ENCODE assay signal across 9 cellular contexts in genomic region chr17:38881600-38882191, GRCh38. TPM values are rescaled to one million over a fixed set of nuclear protein-coding genes. Genes with fewer than 3 reads are reported as not detected.
DNase-seq lines count a peak whose midpoint lies in the region; ATAC-seq, FAIRE-seq and TF ChIP-seq lines count a peak whose summit lies in the region.
"Had no signal": no experiment of that assay in that cellular context is flagged by ENCODE, and none has a peak within 500 bp of the region (broad histone marks: within the 10 kb centered on the region; RNA-seq: fewer than 3 reads in every experiment).

No MANE protein-coding gene starts in this region.

- H3K27ac Mint-ChIP-seq in T-cell (peak overlapping the region; percentile 93 to 96), endothelial cell (ENCODE audit: unreplicated experiment) (peak overlapping the region; percentile 89)
- H3K27ac Mint-ChIP-seq in natural killer cell treated with Interleukin-12 subunit alpha and Interleukin-12 subunit beta and Interleukin-15 and Interleukin-18, amount 100 ng/mL, for 72 hours, result peak overlapping the region; percentile 91 to 95

- no peak overlapping the region for H3K4me3 ChIP-seq in MM.1S (ENCODE audit: low read length)

- no peaks in the 10 kb centered on the region for H3F3A ChIP-seq in MM.1S (ENCODE audit: insufficient read depth, low read length)

- FAIRE-seq in GM19239 (lab: Jason Lieb, UNC), result no peak

- POLR2A ChIA-PET in HEK293T (lab: Yijun Ruan, JAX), result interaction anchor here (0.8 to 4.0 kb wide), 6 partner anchors 10 to 318 kb away, joined by 3 to 42 read pairs (median 4); partner anchors contain the start of genes CWC25, LASP1, RPL19 and RPL23
- POLR2A ChIA-PET in T-cell (lab: Charles Lee), result no interaction called here

- TF ChIP-seq CTCF in endothelial cell (IDR thresholded peaks at IDR 0.05; ENCODE audit: unreplicated experiment), result no peak
- no peak for TF ChIP-seq CTCF in MM.1S (IDR thresholded peaks at IDR 0.05; ENCODE audit: low read length)

- no peak overlapping the region for H3K27ac ChIP-seq in MM.1S (ENCODE audit: low read length)
- H3K27ac ChIP-seq: parathyroid adenoma had no signal

- ATAC-seq in T-cell (replicated peaks in 1 of 4) (peak in 1 of 4 experiments; percentile 25), HG02642 (IDR thresholded peaks at IDR 0.05; ENCODE audit: poor library complexity, unreplicated experiment) (no peak), HG02885 (IDR thresholded peaks at IDR 0.05; ENCODE audit: poor library complexity, unreplicated experiment) (no peak)
- ATAC-seq in natural killer cell treated with Interleukin-12 subunit alpha and Interleukin-12 subunit beta and Interleukin-15 and Interleukin-18, amount 100 ng/mL, for 72 hours, result peak in 1 of 2 donors; percentile 51

- peaks cover 97% of the 10 kb centered on the region for H3K79me2 ChIP-seq in MM.1S (ENCODE audit: low read length)

- H4K20me1 ChIP-seq in MM.1S (ENCODE audit: insufficient read depth, low read length), result no peaks in the 10 kb centered on the region

- H3K4me3 Mint-ChIP-seq in T-cell, result peak overlapping the region; percentile 50 to 99 (median 53)
- H3K4me3 Mint-ChIP-seq in endothelial cell (ENCODE audit: unreplicated experiment), result peak overlapping the region; percentile 38
- peak overlapping the region; percentile 68 for H3K4me3 Mint-ChIP-seq in natural killer cell treated with Interleukin-12 subunit alpha and Interleukin-12 subunit beta and Interleukin-15 and Interleukin-18, amount 100 ng/mL, for 72 hours

- CTCF ChIA-PET in HEK293T (lab: Yijun Ruan, JAX), result no interaction called here
- CTCF ChIA-PET in T-cell (lab: Charles Lee), result interaction anchor here in 1 of 2 donors (1.1 kb wide), 1 partner anchor 28 kb away, joined by 3 read pairs; the partner anchor contains the start of gene RPL23

- H3K4me1 Mint-ChIP-seq in T-cell (peaks cover 91 to 92% (median 92%) of the 10 kb centered on the region in 3 donors), endothelial cell (ENCODE audit: unreplicated experiment) (peaks cover 70% of the 10 kb centered on the region)
- H3K4me1 Mint-ChIP-seq in natural killer cell treated with Interleukin-12 subunit alpha and Interleukin-12 subunit beta and Interleukin-15 and Interleukin-18, amount 100 ng/mL, for 72 hours (ENCODE audit: low read depth in 2 of 2), result peaks cover 74 to 76% of the 10 kb centered on the region in 2 donors

- no peaks in the 10 kb centered on the region for H3K9me3 Mint-ChIP-seq in T-cell
- no peaks in the 10 kb centered on the region for H3K9me3 Mint-ChIP-seq in endothelial cell (ENCODE audit: unreplicated experiment)
- H3K9me3 Mint-ChIP-seq in natural killer cell treated with Interleukin-12 subunit alpha and Interleukin-12 subunit beta and Interleukin-15 and Interleukin-18, amount 100 ng/mL, for 72 hours, result no peaks in the 10 kb centered on the region

- H3K4me2 ChIP-seq in MM.1S (ENCODE audit: low read depth, low read length), result no peak overlapping the region

- H3K9me3 ChIP-seq in MM.1S (replicated peaks; ENCODE audit: insufficient read depth, low read length), result no peaks in the 10 kb centered on the region

- peaks cover 19% of the 10 kb centered on the region for H3K4me1 ChIP-seq in MM.1S (ENCODE audit: low read length)

- H2AFZ ChIP-seq in MM.1S (ENCODE audit: low read length), result no peak overlapping the region
- H2AFZ ChIP-seq: parathyroid adenoma had no signal

- no peaks in the 10 kb centered on the region for H3K36me3 ChIP-seq in MM.1S (replicated peaks; ENCODE audit: insufficient read depth, low read length)

- H3K27me3 ChIP-seq in MM.1S (replicated peaks; ENCODE audit: insufficient read depth, low read length), result no peaks in the 10 kb centered on the region

- DNase-seq in HEK293T (ENCODE audit: extremely low spot score) (peak; percentile 54), T-cell (peak in 2 of 34 experiments; percentile 35 to 36), endothelial cell (ENCODE audit: low spot score) (no peak), MM.1S (no peak), GM19239 (ENCODE audit: insufficient read length, low spot score) (no peak)
- no peak for DNase-seq in natural killer cell treated with Interleukin-12 subunit alpha and Interleukin-12 subunit beta and Interleukin-15 and Interleukin-18, amount 100 ng/mL, for 72 hours (ENCODE audit: low spot score)

- H3K27me3 Mint-ChIP-seq in T-cell (no peaks in the 10 kb centered on the region), endothelial cell (ENCODE audit: unreplicated experiment) (peaks cover 3% of the 10 kb centered on the region)
- no peaks in the 10 kb centered on the region for H3K27me3 Mint-ChIP-seq in natural killer cell treated with Interleukin-12 subunit alpha and Interleukin-12 subunit beta and Interleukin-15 and Interleukin-18, amount 100 ng/mL, for 72 hours

- H3K36me3 Mint-ChIP-seq in T-cell, result peaks cover 30% of the 10 kb centered on the region
- H3K36me3 Mint-ChIP-seq in endothelial cell (ENCODE audit: low read depth, unreplicated experiment), result peaks cover 20% of the 10 kb centered on the region
- peaks cover 15% of the 10 kb centered on the region for H3K36me3 Mint-ChIP-seq in natural killer cell treated with Interleukin-12 subunit alpha and Interleukin-12 subunit beta and Interleukin-15 and Interleukin-18, amount 100 ng/mL, for 72 hours

- no peaks in the 10 kb centered on the region for H3K9me2 ChIP-seq in MM.1S (replicated peaks; ENCODE audit: insufficient read depth, low read length)

- no peak overlapping the region for H3K9ac ChIP-seq in MM.1S (ENCODE audit: low read length)
- H3K9ac ChIP-seq: parathyroid adenoma had no signal

TF ChIP-seq in HEK293T, 16 proteins besides CTCF, POLR2A, EP300 and RAD21:
- no peak for TF ChIP-seq BHLHE40 (IDR thresholded peaks at IDR 0.05; ENCODE audit: borderline replicate concordance)
- peak; percentile 65 for TF ChIP-seq L3MBTL2 (conservative IDR thresholded peaks at IDR 0.05)
TF ChIP-seq in HEK293T: peak in this region for 1.

RNA-seq across cellular contexts. Expression of gene LASP1, which starts 11.8 kb away (rescaled TPM):
- total RNA-seq in T-cell, result 100 to 1,000 TPM in 4 of 5 donors, 10 to 100 TPM in 1; 97.2 to 157 (median 122) TPM
- total RNA-seq in endothelial cell (ENCODE audit: unreplicated experiment), result 146 TPM
- total RNA-seq in natural killer cell treated with Interleukin-12 subunit alpha and Interleukin-12 subunit beta and Interleukin-15 and Interleukin-18, amount 100 ng/mL, for 72 hours, result 100 to 1,000 TPM; 214 to 390 TPM

RNA-seq across cellular contexts. Expression of gene RPL23, which starts 28.2 kb away (rescaled TPM):
- 1,000 to 10,000 TPM; 1,638 to 2,124 (median 1,743) TPM for total RNA-seq in T-cell
- total RNA-seq in endothelial cell (ENCODE audit: unreplicated experiment), result 2,464 TPM
- 1,000 to 10,000 TPM; 1,120 to 1,259 TPM for total RNA-seq in natural killer cell treated with Interleukin-12 subunit alpha and Interleukin-12 subunit beta and Interleukin-15 and Interleukin-18, amount 100 ng/mL, for 72 hours

RNA-seq across cellular contexts. Expression of gene CWC25, which starts 56.6 kb away (rescaled TPM):
- total RNA-seq in T-cell, result 10 to 100 TPM; 31.5 to 45.8 (median 44.3) TPM
- total RNA-seq in endothelial cell (ENCODE audit: unreplicated experiment), result 18.1 TPM
- total RNA-seq in natural killer cell treated with Interleukin-12 subunit alpha and Interleukin-12 subunit beta and Interleukin-15 and Interleukin-18, amount 100 ng/mL, for 72 hours, result 10 to 100 TPM; 36.8 to 39.3 TPM
